Comparison of ENCODE assay signal across 23 cellular contexts in genomic region chr13:94080527-94080926, GRCh38.
DNase-seq lines count a peak whose midpoint lies in the region; ATAC-seq, FAIRE-seq and TF ChIP-seq lines count a peak whose summit lies in the region.
"Had no signal": no experiment of that assay in that cellular context is flagged by ENCODE, and none has a peak within 500 bp of the region (broad histone marks: within the 10 kb centered on the region; RNA-seq: fewer than 3 reads in every experiment).

No MANE protein-coding gene starts in this region.

- 17% methylated on average over 1 of the region's 1 CpG for WGBS in mammary epithelial cell (ENCODE audit: low coverage, missing lambda C conversion rate)

- H3K4me2 ChIP-seq in mammary epithelial cell (ENCODE audit: insufficient read depth, low read depth, low read length): no peak overlapping the region
- no peak overlapping the region for H3K4me2 ChIP-seq in astrocyte (ENCODE audit: low read length)
- H3K4me2 ChIP-seq: BLaER1 had no signal

- H3K27ac Mint-ChIP-seq in MCF 10A (ENCODE audit: low read depth, unreplicated experiment) (peak overlapping the region; percentile 84), astrocyte (ENCODE audit: unreplicated experiment) (peak overlapping the region; percentile 68)
- H3K27ac Mint-ChIP-seq: CD4-positive, CD25-positive, alpha-beta regulatory T cell; HFFc6 had no signal

- no peaks in the 10 kb centered on the region for H3K36me3 ChIP-seq in mammary epithelial cell (ENCODE audit: insufficient read depth, low read length)
- no peaks in the 10 kb centered on the region for H3K36me3 ChIP-seq in astrocyte (ENCODE audit: insufficient read depth, low read length)
- H3K36me3 ChIP-seq: BLaER1, SJSA1 had no signal

- no peak for ATAC-seq in left lobe of liver
- ATAC-seq in activated CD4-positive, CD25-positive, alpha-beta regulatory T cell treated with anti-CD3 and anti-CD28 coated beads, Interleukin-2, amount 50 U/mL, for 24 hours: no peak

- H3K9me3 ChIP-seq in mammary epithelial cell (replicated peaks; ENCODE audit: insufficient read depth, low read length) (no peaks in the 10 kb centered on the region), astrocyte (ENCODE audit: insufficient read depth, low read depth, low read length) (no peaks in the 10 kb centered on the region)
- H3K9me3 ChIP-seq: SJSA1 had no signal

- no peak for DNase-seq in MCF 10A (ENCODE audit: unreplicated experiment)
- DNase-seq in mammary epithelial cell: no peak
- DNase-seq in astrocyte (ENCODE audit: low read depth): no peak
- peak; percentile 12 for DNase-seq in myocyte (ENCODE audit: low read depth)
- no peak for DNase-seq in left lobe of liver (ENCODE audit: low spot score)
- DNase-seq in NCI-H526 treated with DMSO at 0.1 percent for 48 hours (lab: John Stamatoyannopoulos, UW): no peak
- DNase-seq: 8988T; CD4-positive, CD25-positive, alpha-beta regulatory T cell; DMS153; DND-41; H9; HFFc6; KBM-7; MM.1S; NCI-H2029; NCI-H446; NCI-H524 treated with DMSO at 0.1 percent for 48 hours; Right ventricle myocardium superior; RPMI8226 had no signal

- H2AFZ ChIP-seq in mammary epithelial cell (ENCODE audit: low read depth, low read length) (no peak overlapping the region), astrocyte (ENCODE audit: low read depth, low read length) (no peak overlapping the region)

- H3K9ac ChIP-seq in mammary epithelial cell (ENCODE audit: insufficient read depth, low read length) (no peak overlapping the region), astrocyte (ENCODE audit: low read length) (no peak overlapping the region)
- H3K9ac ChIP-seq: BLaER1 had no signal

- H3K36me3 Mint-ChIP-seq in MCF 10A (ENCODE audit: insufficient read depth, unreplicated experiment) (no peaks in the 10 kb centered on the region), astrocyte (ENCODE audit: low read depth, unreplicated experiment) (peaks cover 13% of the 10 kb centered on the region)
- H3K36me3 Mint-ChIP-seq: CD4-positive, CD25-positive, alpha-beta regulatory T cell had no signal

- H3K27me3 ChIP-seq in mammary epithelial cell (ENCODE audit: insufficient read depth, low read length) (no peaks in the 10 kb centered on the region), astrocyte (ENCODE audit: insufficient read depth, low read length) (no peaks in the 10 kb centered on the region)
- H3K27me3 ChIP-seq: BLaER1, SJSA1 had no signal

- H4K20me1 ChIP-seq in mammary epithelial cell (ENCODE audit: insufficient read depth, low read length) (no peaks in the 10 kb centered on the region), astrocyte (ENCODE audit: insufficient read depth, low read length) (no peaks in the 10 kb centered on the region)
- H4K20me1 ChIP-seq: BLaER1 had no signal

- TF ChIP-seq CTCF in MCF 10A (IDR thresholded peaks at IDR 0.05; ENCODE audit: unreplicated experiment) (no peak), mammary epithelial cell (conservative IDR thresholded peaks at IDR 0.05 in 1 of 2, IDR thresholded peaks at IDR 0.05 in 1 of 2; ENCODE audit: extremely low read depth in 1 of 2, insufficient read depth in 1 of 2, low read depth in 1 of 2, low read length in 2 of 2) (no peak), astrocyte (IDR thresholded peaks at IDR 0.05; ENCODE audit: insufficient read depth, low read depth, low read length) (no peak)

- H3K4me1 Mint-ChIP-seq in MCF 10A (ENCODE audit: insufficient read depth, unreplicated experiment): peaks cover 13% of the 10 kb centered on the region
- peaks cover 22% of the 10 kb centered on the region for H3K4me1 Mint-ChIP-seq in astrocyte (ENCODE audit: low read depth, unreplicated experiment)
- H3K4me1 Mint-ChIP-seq: CD4-positive, CD25-positive, alpha-beta regulatory T cell had no signal

- H3K4me1 ChIP-seq in mammary epithelial cell (ENCODE audit: insufficient read depth, low read length) (no peaks in the 10 kb centered on the region), astrocyte (ENCODE audit: insufficient read depth, low read length) (no peaks in the 10 kb centered on the region)
- H3K4me1 ChIP-seq: BLaER1, SJSA1 had no signal

- POLR2A ChIA-PET in MCF 10A (lab: Yijun Ruan, JAX): interaction anchor here (0.7 kb wide), 2 partner anchors 70 to 230 kb away, joined by 3 read pairs; no protein-coding TSS in a partner anchor

- intact Hi-C loops in MCF 10A (cut with micrococcal nuclease): no loop called here
- intact Hi-C loops in mammary epithelial cell (cut with micrococcal nuclease): no loop called here

- CTCF ChIA-PET in MCF 10A (lab: Yijun Ruan, JAX) (interaction anchor here (0.6 to 1.1 kb wide), 4 partner anchors 98 to 347 kb away, joined by 3 to 5 read pairs (median 4); no protein-coding TSS in a partner anchor), mammary epithelial cell (lab: Charles Lee; ENCODE audit: low non-redundant PET) (no interaction called here)

- H3K27me3 Mint-ChIP-seq in MCF 10A (ENCODE audit: insufficient read depth, unreplicated experiment): no peaks in the 10 kb centered on the region
- H3K27me3 Mint-ChIP-seq in astrocyte (ENCODE audit: low read depth, unreplicated experiment): no peaks in the 10 kb centered on the region

- H3K4me3 ChIP-seq in mammary epithelial cell (replicated peaks in 1 of 3; ENCODE audit: insufficient read depth in 1 of 3, low read depth in 2 of 3, low read length in 3 of 3): no peak overlapping the region
- no peak overlapping the region for H3K4me3 ChIP-seq in astrocyte (ENCODE audit: insufficient read depth, low read depth, low read length)
- H3K4me3 ChIP-seq: BLaER1, SJSA1 had no signal

- H3K4me3 Mint-ChIP-seq in MCF 10A (ENCODE audit: unreplicated experiment): no peak overlapping the region
- H3K4me3 Mint-ChIP-seq in astrocyte (ENCODE audit: unreplicated experiment): no peak overlapping the region
- H3K4me3 Mint-ChIP-seq: CD4-positive, CD25-positive, alpha-beta regulatory T cell; H9; HFFc6 had no signal

- in situ Hi-C loops in mammary epithelial cell (cut with MboI; ENCODE audit: low sequenced_read_pairs in 2 of 2): no loop called here

- no peaks in the 10 kb centered on the region for H3K79me2 ChIP-seq in mammary epithelial cell (ENCODE audit: insufficient read depth, low read length)
- H3K79me2 ChIP-seq in astrocyte (ENCODE audit: insufficient read depth, low read length): no peaks in the 10 kb centered on the region

- H3K9me3 Mint-ChIP-seq in MCF 10A (ENCODE audit: unreplicated experiment) (peaks cover 13% of the 10 kb centered on the region), astrocyte (ENCODE audit: unreplicated experiment) (peaks cover 9% of the 10 kb centered on the region)
- H3K9me3 Mint-ChIP-seq: HFFc6 had no signal

- no peak for FAIRE-seq in astrocyte (lab: Jason Lieb, UNC)
- FAIRE-seq: GM12892 had no signal

- dilution Hi-C loops in mammary epithelial cell (cut with HindIII; ENCODE audit: low sequenced_read_pairs): no loop called here

- no peak overlapping the region for H3K27ac ChIP-seq in mammary epithelial cell (ENCODE audit: insufficient read depth, low read depth, low read length)
- H3K27ac ChIP-seq in astrocyte (ENCODE audit: low read depth, low read length): no peak overlapping the region
- H3K27ac ChIP-seq: BLaER1, SJSA1 had no signal

- BruUV-seq in MCF 10A (replicated peaks; lab: Mats Ljungman, UMichigan) (no TSS peak), mammary epithelial cell (replicated peaks; lab: Mats Ljungman, UMichigan) (no TSS peak)
